9 cellular contexts compared by ENCODE assay signal in the genomic region with DNA sequence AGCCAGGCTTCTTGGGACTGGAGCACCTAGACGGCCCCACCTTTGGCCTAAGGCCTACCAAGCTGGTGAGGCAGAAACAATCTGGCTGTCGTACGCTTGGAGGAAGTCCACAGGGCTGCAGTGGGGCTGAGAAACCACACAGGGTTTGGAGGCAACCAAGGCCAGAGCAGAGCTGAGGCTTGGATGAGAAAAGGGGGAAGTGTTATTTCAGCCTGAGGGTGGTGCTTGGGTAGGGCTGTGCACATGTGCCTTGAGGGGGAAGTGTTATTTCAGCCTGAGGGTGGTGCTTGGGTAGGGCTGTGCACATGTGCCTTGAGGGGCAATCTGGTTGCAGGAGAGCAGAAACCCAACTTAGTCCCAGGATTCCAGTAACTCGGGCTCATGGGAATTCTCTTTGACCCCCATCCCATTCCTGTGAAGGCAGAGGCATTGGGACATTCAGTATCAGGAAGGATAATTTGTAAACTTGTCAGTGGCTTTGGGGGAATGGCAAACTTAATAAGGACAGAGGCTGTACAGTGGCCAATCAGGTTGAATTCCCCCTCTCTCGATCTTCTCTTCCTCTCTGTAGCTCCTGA. TPM values are rescaled to one million over a fixed set of nuclear protein-coding genes. Genes with fewer than 3 reads are reported as not detected.
DNase-seq lines count a peak whose midpoint lies in the region; ATAC-seq and TF ChIP-seq lines count a peak whose summit lies in the region.
"Had no signal": no experiment of that assay in that cellular context is flagged by ENCODE, and none has a peak within 500 bp of the region (broad histone marks: within the 10 kb centered on the region; RNA-seq: fewer than 3 reads in every experiment).

No MANE protein-coding gene starts in this region.

- H2AFZ ChIP-seq in OCI-LY3 (ENCODE audit: low read depth, low read length), result no peak overlapping the region
- H2AFZ ChIP-seq in neural progenitor cell (replicated peaks), result no peak overlapping the region

- H3K4me1 Mint-ChIP-seq in neural progenitor cell, result peaks cover 8% of the 10 kb centered on the region

- H3K4me3 ChIP-seq in AG09309 (ENCODE audit: control insufficient read depth, low read depth, low read length) (peak overlapping the region; percentile 74), OCI-LY3 (ENCODE audit: low read length) (peak overlapping the region; percentile 79), ectodermal cell (ENCODE audit: insufficient read depth, low read depth, low read length) (peak overlapping the region; percentile 64), neural progenitor cell (peak overlapping the region; percentile 80)

- no peaks in the 10 kb centered on the region for H3K36me3 Mint-ChIP-seq in neural progenitor cell

- no peaks in the 10 kb centered on the region for H3K9me3 Mint-ChIP-seq in neural progenitor cell

- H3K27me3 Mint-ChIP-seq in neural progenitor cell (ENCODE audit: insufficient read depth, low read depth), result peaks cover 46% of the 10 kb centered on the region

- H4K20me1 ChIP-seq in OCI-LY3 (ENCODE audit: insufficient read depth, low read length) (peaks cover 28% of the 10 kb centered on the region), neural progenitor cell (ENCODE audit: low read depth) (peaks cover 33% of the 10 kb centered on the region)

- H3K4me2 ChIP-seq in OCI-LY3 (ENCODE audit: low read length) (peak overlapping the region; percentile 100), neural progenitor cell (peak overlapping the region; percentile 95)

- H3K27ac ChIP-seq in OCI-LY3 (ENCODE audit: low read length), result peak overlapping the region; percentile 98
- no peak overlapping the region for H3K27ac ChIP-seq in ectodermal cell (ENCODE audit: insufficient read depth, low read depth, low read length, poor library complexity, severe bottlenecking)
- H3K27ac ChIP-seq in neural progenitor cell, result no peak overlapping the region
- H3K27ac ChIP-seq: epithelial cell of prostate had no signal

- no peak for DNase-seq in AG09309 (ENCODE audit: low read depth)
- no peak for DNase-seq in neural progenitor cell (ENCODE audit: low spot score)
- DNase-seq in NCI-H345 (lab: John Stamatoyannopoulos, UW), result no peak
- DNase-seq in NCI-H2081 treated with DMSO at 0.1 percent for 48 hours (lab: John Stamatoyannopoulos, UW), result no peak

- peaks cover 21% of the 10 kb centered on the region for H3F3A ChIP-seq in neural progenitor cell (ENCODE audit: low read depth)

- H3K79me2 ChIP-seq in OCI-LY3 (ENCODE audit: low read length) (peaks cover 41% of the 10 kb centered on the region), neural progenitor cell (ENCODE audit: low read depth) (peaks cover 17% of the 10 kb centered on the region)

- H3K27ac Mint-ChIP-seq in neural progenitor cell, result no peak overlapping the region

- TF ChIP-seq CTCF in AG09309 (IDR thresholded peaks at IDR 0.05; ENCODE audit: control insufficient read depth, insufficient read depth, low read depth, low read length, missing control alignments) (no peak), OCI-LY3 (IDR thresholded peaks at IDR 0.05; ENCODE audit: low read depth, low read length) (no peak; the same call in 1 of the 2 replicates), neural progenitor cell (IDR thresholded peaks at IDR 0.05) (no peak)

- H3K9ac ChIP-seq in OCI-LY3 (ENCODE audit: low read length), result peak overlapping the region; percentile 100
- H3K9ac ChIP-seq in neural progenitor cell, result no peak overlapping the region

- ATAC-seq in GM18861 (IDR thresholded peaks at IDR 0.05; ENCODE audit: unreplicated experiment), result peak; percentile 64
- peak; percentile 52 for ATAC-seq in HG02973 (IDR thresholded peaks at IDR 0.05; ENCODE audit: unreplicated experiment)

- H3K9me3 ChIP-seq in OCI-LY3 (ENCODE audit: insufficient read depth, low read length) (no peaks in the 10 kb centered on the region), ectodermal cell (ENCODE audit: control insufficient read depth, low read length) (no peaks in the 10 kb centered on the region), neural progenitor cell (ENCODE audit: low read depth) (no peaks in the 10 kb centered on the region)

- WGBS in ectodermal cell, 2 experiments, result 67 to 69% methylated on average over 5 of the region's 5 CpGs

- peaks cover 18% of the 10 kb centered on the region for H3K36me3 ChIP-seq in OCI-LY3 (replicated peaks; ENCODE audit: low read depth, low read length)
- H3K36me3 ChIP-seq in ectodermal cell (ENCODE audit: control insufficient read depth, insufficient read depth, low read length), result no peaks in the 10 kb centered on the region
- no peaks in the 10 kb centered on the region for H3K36me3 ChIP-seq in neural progenitor cell

- H3K4me1 ChIP-seq in OCI-LY3 (ENCODE audit: low read length) (peaks cover 31% of the 10 kb centered on the region), ectodermal cell (ENCODE audit: control insufficient read depth, insufficient read depth, low read length) (peaks cover 7% of the 10 kb centered on the region), neural progenitor cell (peaks cover 14% of the 10 kb centered on the region)

- peak overlapping the region; percentile 68 for H3K4me3 Mint-ChIP-seq in neural progenitor cell

- H3K27me3 ChIP-seq in OCI-LY3 (ENCODE audit: low read depth, low read length), result no peaks in the 10 kb centered on the region
- H3K27me3 ChIP-seq in ectodermal cell (ENCODE audit: control insufficient read depth, insufficient read depth, low read length, poor library complexity, severe bottlenecking), result peaks cover 72% of the 10 kb centered on the region
- peaks cover 57% of the 10 kb centered on the region for H3K27me3 ChIP-seq in neural progenitor cell

RNA-seq across cellular contexts. Expression of gene FBXO41, which starts 1.0 kb away (rescaled TPM):
- polyA plus RNA-seq in ectodermal cell (2013, experiment 1 of 4), result 4.8 TPM
- polyA plus RNA-seq in ectodermal cell (2013, experiment 2 of 4), result 6.1 TPM
- polyA plus RNA-seq in ectodermal cell (2013, experiment 3 of 4), result 4.6 TPM
- polyA plus RNA-seq in ectodermal cell (2013, experiment 4 of 4), result 4.9 TPM
- total RNA-seq in neural progenitor cell (ENCODE audit: low replicate concordance), result 1.5 and 6.3 TPM in 2 replicates

RNA-seq across cellular contexts. Expression of gene EGR4, which starts 8.1 kb away (rescaled TPM):
- 0.33 TPM for polyA plus RNA-seq in ectodermal cell (2013, experiment 1 of 4)
- 0.16 TPM for polyA plus RNA-seq in ectodermal cell (2013, experiment 2 of 4)
- 0.21 TPM for polyA plus RNA-seq in ectodermal cell (2013, experiment 3 of 4)
- not detected for polyA plus RNA-seq in ectodermal cell (2013, experiment 4 of 4)
- total RNA-seq in neural progenitor cell (ENCODE audit: low replicate concordance), result 0.40 TPM in 1 of 2 replicates, not detected in the other

RNA-seq across cellular contexts. Expression of gene CCT7, which starts 51.1 kb away (rescaled TPM):
- polyA plus RNA-seq in ectodermal cell (2013, experiment 1 of 4), result 327 TPM
- 329 TPM for polyA plus RNA-seq in ectodermal cell (2013, experiment 2 of 4)
- polyA plus RNA-seq in ectodermal cell (2013, experiment 3 of 4), result 230 TPM
- 241 TPM for polyA plus RNA-seq in ectodermal cell (2013, experiment 4 of 4)
- total RNA-seq in neural progenitor cell (ENCODE audit: low replicate concordance), result 365 and 456 TPM in 2 replicates

RNA-seq across cellular contexts. Expression of gene PRADC1, which starts 52.2 kb away (rescaled TPM):
- 16.4 TPM for polyA plus RNA-seq in ectodermal cell (2013, experiment 1 of 4)
- 16.4 TPM for polyA plus RNA-seq in ectodermal cell (2013, experiment 2 of 4)
- polyA plus RNA-seq in ectodermal cell (2013, experiment 3 of 4), result 13.7 TPM
- polyA plus RNA-seq in ectodermal cell (2013, experiment 4 of 4), result 13.2 TPM
- 3.9 and 8.2 TPM in 2 replicates for total RNA-seq in neural progenitor cell (ENCODE audit: low replicate concordance)
